In the genomic region with DNA sequence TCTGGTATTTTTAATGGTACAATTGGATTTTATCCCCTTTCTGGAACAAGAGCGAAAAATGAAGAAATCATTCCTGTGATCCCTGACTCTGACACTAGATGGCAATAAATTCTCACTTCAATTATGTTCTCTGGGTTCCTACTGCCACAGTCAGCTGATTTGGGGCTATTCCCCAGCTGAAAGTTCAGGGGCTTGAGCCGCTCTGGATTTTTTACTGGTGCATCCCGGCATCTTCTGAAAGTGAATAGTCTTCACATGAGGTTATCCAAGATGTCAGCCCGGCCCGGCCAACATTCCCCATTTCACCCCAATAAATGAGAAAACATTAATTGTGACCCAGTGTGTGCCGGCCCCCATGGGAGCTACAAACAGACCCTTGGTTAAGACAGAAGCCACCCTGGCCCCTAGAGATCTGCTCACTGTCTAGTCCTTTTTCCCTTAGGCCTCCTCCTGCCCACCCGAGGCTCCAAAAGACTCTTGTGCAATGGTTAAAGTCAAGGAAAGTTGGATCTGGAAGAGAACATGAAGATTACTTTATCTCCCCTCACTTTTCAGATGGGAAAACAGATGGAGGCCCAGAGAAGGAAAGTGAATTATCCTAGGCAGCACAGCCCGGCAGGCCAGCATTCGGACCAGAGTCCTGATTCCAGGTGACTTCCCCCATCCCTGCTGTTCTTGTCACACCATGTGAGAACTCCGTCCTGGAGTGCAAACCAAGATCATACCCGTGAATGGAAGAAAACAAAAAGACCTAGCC, we compare ENCODE assay signal across 1 cellular context.
A peak's percentile ranks its signal among the peaks of the same experiment; 100 is the strongest.
TF ChIP-seq lines count a peak whose summit lies in the region.

No MANE protein-coding gene starts in this region.

TF ChIP-seq in HepG2, 621 proteins besides CTCF, POLR2A, EP300 and RAD21 (continued from another document):
- TF ChIP-seq, protein P1, sequence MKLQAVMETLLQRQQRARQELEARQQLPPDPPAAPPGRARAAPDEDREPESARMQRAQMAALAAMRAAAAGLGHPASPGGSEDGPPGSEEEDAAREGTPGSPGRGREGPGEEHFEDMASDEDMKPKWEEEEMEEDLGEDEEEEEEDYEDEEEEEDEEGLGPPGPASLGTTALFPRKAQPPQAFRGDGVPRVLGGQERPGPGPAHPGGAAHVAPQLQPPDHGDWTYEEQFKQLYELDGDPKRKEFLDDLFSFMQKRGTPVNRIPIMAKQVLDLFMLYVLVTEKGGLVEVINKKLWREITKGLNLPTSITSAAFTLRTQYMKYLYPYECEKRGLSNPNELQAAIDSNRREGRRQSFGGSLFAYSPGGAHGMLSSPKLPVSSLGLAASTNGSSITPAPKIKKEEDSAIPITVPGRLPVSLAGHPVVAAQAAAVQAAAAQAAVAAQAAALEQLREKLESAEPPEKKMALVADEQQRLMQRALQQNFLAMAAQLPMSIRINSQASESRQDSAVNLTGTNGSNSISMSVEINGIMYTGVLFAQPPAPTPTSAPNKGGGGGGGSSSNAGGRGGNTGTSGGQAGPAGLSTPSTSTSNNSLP (IDR thresholded peaks at IDR 0.05; ENCODE audit: low read depth, low read length): 0 out of 2 replicates have a peak, but pooled peaks have one; percentile 8
- TF ChIP-seq HNRNPH1 (optimal IDR thresholded peaks at IDR 0.05; ENCODE audit: low read depth, low read length) (no peak), ZNF260 (CRISPR knock-in tag; IDR thresholded peaks at IDR 0.05; ENCODE audit: borderline replicate concordance, low read depth) (no peak), CEBPG (CRISPR knock-in tag; IDR thresholded peaks at IDR 0.05) (peak; percentile 23; the same call in 1 of the 2 replicates), ZMYM3 (CRISPR knock-in tag; IDR thresholded peaks at IDR 0.05) (peak; percentile 51; the same call in 1 of the 2 replicates), MAZ (IDR thresholded peaks at IDR 0.05; ENCODE audit: borderline replicate concordance, low read depth, low read length) (no peak), MAZ (CRISPR knock-in tag; IDR thresholded peaks at IDR 0.05; ENCODE audit: low read depth) (0 out of 2 replicates have a peak, but pooled peaks have one; percentile 15), ATAD3A (CRISPR knock-in tag; IDR thresholded peaks at IDR 0.05) (no peak), MIXL1 (CRISPR knock-in tag; IDR thresholded peaks at IDR 0.05) (peak; percentile 76; the same call in 1 of the 2 replicates), NR2F2 (IDR thresholded peaks at IDR 0.05; ENCODE audit: borderline replicate concordance, low read depth) (no peak), MAFK (conservative IDR thresholded peaks at IDR 0.05 in 1 of 2, IDR thresholded peaks at IDR 0.05 in 1 of 2; ENCODE audit: low read length in 2 of 2) (peak; percentile 46 to 48; a peak in 3 of 4 replicates), ZNF501 (CRISPR knock-in tag; IDR thresholded peaks at IDR 0.05) (peak; percentile 56; the same call in 1 of the 2 replicates), MAFF (IDR thresholded peaks at IDR 0.05; ENCODE audit: low read depth, low read length) (0 out of 2 replicates have a peak, but pooled peaks have one; percentile 53), SOX6 (IDR thresholded peaks at IDR 0.05) (no peak), SOX6 (CRISPR knock-in tag; IDR thresholded peaks at IDR 0.05) (no peak), SIN3B (IDR thresholded peaks at IDR 0.05; ENCODE audit: low read length) (no peak), ZNF768 (CRISPR knock-in tag; IDR thresholded peaks at IDR 0.05) (peak; percentile 80), ARNT2 (CRISPR knock-in tag; IDR thresholded peaks at IDR 0.05; ENCODE audit: low read depth) (0 out of 2 replicates have a peak, but pooled peaks have one; percentile 41), SUZ12 (IDR thresholded peaks at IDR 0.05; ENCODE audit: low read depth, low read length) (no peak), SAP130 (CRISPR knock-in tag; IDR thresholded peaks at IDR 0.05; ENCODE audit: low read depth) (peak; percentile 29; the same call in 1 of the 2 replicates), HIVEP1 (CRISPR knock-in tag; IDR thresholded peaks at IDR 0.05) (0 out of 2 replicates have a peak, but pooled peaks have one; percentile 26), SMAD3 (CRISPR knock-in tag; IDR thresholded peaks at IDR 0.05) (0 out of 2 replicates have a peak, but pooled peaks have one; percentile 10), RFX3 (CRISPR knock-in tag; IDR thresholded peaks at IDR 0.05) (no peak)
- TF ChIP-seq, protein P2, sequence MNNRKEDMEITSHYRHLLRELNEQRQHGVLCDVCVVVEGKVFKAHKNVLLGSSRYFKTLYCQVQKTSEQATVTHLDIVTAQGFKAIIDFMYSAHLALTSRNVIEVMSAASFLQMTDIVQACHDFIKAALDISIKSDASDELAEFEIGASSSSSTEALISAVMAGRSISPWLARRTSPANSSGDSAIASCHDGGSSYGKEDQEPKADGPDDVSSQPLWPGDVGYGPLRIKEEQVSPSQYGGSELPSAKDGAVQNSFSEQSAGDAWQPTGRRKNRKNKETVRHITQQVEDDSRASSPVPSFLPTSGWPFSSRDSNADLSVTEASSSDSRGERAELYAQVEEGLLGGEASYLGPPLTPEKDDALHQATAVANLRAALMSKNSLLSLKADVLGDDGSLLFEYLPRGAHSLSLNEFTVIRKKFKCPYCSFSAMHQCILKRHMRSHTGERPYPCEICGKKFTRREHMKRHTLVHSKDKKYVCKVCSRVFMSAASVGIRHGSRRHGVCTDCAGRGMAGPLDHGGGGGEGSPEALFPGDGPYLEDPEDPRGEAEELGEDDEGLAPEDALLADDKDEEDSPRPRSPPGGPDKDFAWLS (CRISPR knock-in tag; IDR thresholded peaks at IDR 0.05; ENCODE audit: borderline replicate concordance): 0 out of 2 replicates have a peak, but pooled peaks have one; percentile 45
- TF ChIP-seq, protein P3, sequence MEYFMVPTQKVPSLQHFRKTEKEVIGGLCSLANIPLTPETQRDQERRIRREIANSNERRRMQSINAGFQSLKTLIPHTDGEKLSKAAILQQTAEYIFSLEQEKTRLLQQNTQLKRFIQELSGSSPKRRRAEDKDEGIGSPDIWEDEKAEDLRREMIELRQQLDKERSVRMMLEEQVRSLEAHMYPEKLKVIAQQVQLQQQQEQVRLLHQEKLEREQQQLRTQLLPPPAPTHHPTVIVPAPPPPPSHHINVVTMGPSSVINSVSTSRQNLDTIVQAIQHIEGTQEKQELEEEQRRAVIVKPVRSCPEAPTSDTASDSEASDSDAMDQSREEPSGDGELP (IDR thresholded peaks at IDR 0.05; ENCODE audit: borderline replicate concordance, low read depth): peak; percentile 95
- TF ChIP-seq, protein P4, sequence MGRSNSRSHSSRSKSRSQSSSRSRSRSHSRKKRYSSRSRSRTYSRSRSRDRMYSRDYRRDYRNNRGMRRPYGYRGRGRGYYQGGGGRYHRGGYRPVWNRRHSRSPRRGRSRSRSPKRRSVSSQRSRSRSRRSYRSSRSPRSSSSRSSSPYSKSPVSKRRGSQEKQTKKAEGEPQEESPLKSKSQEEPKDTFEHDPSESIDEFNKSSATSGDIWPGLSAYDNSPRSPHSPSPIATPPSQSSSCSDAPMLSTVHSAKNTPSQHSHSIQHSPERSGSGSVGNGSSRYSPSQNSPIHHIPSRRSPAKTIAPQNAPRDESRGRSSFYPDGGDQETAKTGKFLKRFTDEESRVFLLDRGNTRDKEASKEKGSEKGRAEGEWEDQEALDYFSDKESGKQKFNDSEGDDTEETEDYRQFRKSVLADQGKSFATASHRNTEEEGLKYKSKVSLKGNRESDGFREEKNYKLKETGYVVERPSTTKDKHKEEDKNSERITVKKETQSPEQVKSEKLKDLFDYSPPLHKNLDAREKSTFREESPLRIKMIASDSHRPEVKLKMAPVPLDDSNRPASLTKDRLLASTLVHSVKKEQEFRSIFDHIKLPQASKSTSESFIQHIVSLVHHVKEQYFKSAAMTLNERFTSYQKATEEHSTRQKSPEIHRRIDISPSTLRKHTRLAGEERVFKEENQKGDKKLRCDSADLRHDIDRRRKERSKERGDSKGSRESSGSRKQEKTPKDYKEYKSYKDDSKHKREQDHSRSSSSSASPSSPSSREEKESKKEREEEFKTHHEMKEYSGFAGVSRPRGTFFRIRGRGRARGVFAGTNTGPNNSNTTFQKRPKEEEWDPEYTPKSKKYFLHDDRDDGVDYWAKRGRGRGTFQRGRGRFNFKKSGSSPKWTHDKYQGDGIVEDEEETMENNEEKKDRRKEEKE (IDR thresholded peaks at IDR 0.05): no peak
TF ChIP-seq in HepG2: peak in this region for 20.
